In the genomic region with DNA sequence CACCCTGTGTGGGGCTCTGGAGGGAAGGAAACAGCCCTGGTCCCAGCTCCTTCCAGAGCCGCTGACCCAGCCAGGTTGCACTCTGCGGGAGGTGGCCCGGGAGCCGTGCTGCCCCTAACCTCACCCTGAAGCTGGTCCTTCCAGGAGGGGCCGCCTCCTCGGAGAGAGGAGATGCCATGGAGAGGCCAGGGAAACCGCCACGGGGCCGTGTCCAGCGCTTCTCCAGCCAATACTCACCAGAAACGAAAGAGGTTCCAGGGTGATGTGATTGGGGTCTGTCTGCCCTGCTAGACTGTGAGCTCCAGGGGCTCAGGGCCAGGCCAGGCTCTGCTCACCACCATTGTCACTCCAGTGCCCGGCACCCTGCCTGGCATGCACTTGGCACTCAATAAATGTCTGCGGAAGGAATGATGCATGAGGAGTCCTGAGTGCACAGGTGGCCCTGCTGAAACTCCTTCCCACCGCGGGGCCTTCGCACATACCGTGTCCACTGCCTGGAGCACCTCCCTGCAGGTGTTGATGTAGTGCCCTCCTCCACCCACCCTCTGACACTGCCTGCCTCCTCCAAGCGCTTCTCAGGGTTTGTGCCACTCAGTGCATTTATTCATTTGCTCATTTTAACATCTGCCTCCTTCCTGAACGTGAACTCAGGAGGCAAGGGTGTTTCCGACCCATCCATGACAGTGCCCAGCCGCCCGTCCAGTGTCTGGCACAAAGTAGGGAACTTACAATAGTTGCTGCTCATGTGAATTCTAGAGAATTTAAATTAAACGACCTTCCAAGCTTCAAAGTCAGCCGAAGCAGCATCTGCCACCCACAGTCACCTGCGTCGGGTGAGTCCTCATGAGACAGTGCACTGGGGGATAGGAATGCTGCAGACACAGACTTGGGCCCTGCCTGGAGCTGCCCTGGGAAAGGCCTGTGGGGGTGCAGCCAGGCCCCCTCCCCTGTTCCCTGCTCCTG, we compare ENCODE assay signal across 1 cellular context.
TF ChIP-seq lines count a peak whose summit lies in the region.

No MANE protein-coding gene starts in this region.

TF ChIP-seq in K562, 482 proteins besides CTCF, POLR2A, EP300 and RAD21:
- TF ChIP-seq CBFA2T3 (IDR thresholded peaks at IDR 0.05) (0 out of 2 replicates have a peak, but pooled peaks have one; percentile 1), HDAC1 (IDR thresholded peaks at IDR 0.05) (no peak), RBM15 (IDR thresholded peaks at IDR 0.05; ENCODE audit: insufficient read depth, low read length) (no peak), ZNF354B (CRISPR knock-in tag; IDR thresholded peaks at IDR 0.05) (no peak), ZNF3 (CRISPR knock-in tag; IDR thresholded peaks at IDR 0.05) (no peak), ZKSCAN3 (CRISPR knock-in tag; IDR thresholded peaks at IDR 0.05) (no peak), ZNF583 (CRISPR knock-in tag; IDR thresholded peaks at IDR 0.05) (no peak), MNT (conservative IDR thresholded peaks at IDR 0.05) (peak in 1 of 2 experiments; percentile 3; a peak in 1 of 4 replicates), MGA (IDR thresholded peaks at IDR 0.05) (no peak)
- TF ChIP-seq, protein P1, sequence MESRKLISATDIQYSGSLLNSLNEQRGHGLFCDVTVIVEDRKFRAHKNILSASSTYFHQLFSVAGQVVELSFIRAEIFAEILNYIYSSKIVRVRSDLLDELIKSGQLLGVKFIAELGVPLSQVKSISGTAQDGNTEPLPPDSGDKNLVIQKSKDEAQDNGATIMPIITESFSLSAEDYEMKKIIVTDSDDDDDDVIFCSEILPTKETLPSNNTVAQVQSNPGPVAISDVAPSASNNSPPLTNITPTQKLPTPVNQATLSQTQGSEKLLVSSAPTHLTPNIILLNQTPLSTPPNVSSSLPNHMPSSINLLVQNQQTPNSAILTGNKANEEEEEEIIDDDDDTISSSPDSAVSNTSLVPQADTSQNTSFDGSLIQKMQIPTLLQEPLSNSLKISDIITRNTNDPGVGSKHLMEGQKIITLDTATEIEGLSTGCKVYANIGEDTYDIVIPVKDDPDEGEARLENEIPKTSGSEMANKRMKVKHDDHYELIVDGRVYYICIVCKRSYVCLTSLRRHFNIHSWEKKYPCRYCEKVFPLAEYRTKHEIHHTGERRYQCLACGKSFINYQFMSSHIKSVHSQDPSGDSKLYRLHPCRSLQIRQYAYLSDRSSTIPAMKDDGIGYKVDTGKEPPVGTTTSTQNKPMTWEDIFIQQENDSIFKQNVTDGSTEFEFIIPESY (CRISPR knock-in tag; IDR thresholded peaks at IDR 0.05) = peak; percentile 47; the same call in 1 of the 2 replicates
